In genomic region chr10:91137011-91137643, GRCh38 we compare ENCODE assay signal across 9 cellular contexts.
"Had no signal": no experiment of that assay in that cellular context is flagged by ENCODE, and none has a peak within 500 bp of the region (broad histone marks: within the 10 kb centered on the region; RNA-seq: fewer than 3 reads in every experiment).

No MANE protein-coding gene starts in this region.

- H3K36me3 ChIP-seq: HAP-1 had no signal

- DNase-seq: GM23248, GOT3, H7, HFFc6, Kasumi-1, KG1 had no signal

- H3K27ac ChIP-seq: GM23248 had no signal

- ATAC-seq: HCT116 had no signal

- H3K4me3 ChIP-seq: GM23248, HAP-1 had no signal

- H2AFZ ChIP-seq: GM23248 had no signal

- FAIRE-seq: HTR-8/SVneo had no signal

- H3K4me1 ChIP-seq: HAP-1 had no signal

- H3K9me3 ChIP-seq: HAP-1 had no signal

- H3K9ac ChIP-seq: GM23248 had no signal
